Comparison of ENCODE assay signal across 16 cellular contexts in the genomic region with DNA sequence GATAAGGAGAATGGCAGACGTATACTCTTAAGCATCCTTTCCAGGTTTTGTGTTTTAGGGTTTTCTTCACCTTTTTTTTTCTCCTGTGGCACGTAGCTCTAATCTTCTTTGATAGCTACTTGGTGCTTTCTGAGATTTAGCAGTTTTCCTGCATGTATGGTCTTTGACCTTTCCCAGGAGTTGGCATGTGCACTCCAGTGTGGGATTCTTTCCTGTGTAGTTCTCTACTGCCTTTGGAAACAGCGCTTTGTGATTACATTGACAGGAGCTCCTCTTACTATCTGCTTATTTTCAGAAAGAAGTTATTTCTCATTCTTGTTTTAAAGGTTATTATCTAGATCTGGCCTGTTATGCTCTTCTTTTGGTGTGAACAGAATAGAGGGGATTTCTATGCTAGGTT.
DNase-seq lines count a peak whose midpoint lies in the region; ATAC-seq, FAIRE-seq and TF ChIP-seq lines count a peak whose summit lies in the region.
"Had no signal": no experiment of that assay in that cellular context is flagged by ENCODE, and none has a peak within 500 bp of the region (broad histone marks: within the 10 kb centered on the region; RNA-seq: fewer than 3 reads in every experiment).

No MANE protein-coding gene starts in this region.

- FAIRE-seq in HTR-8/SVneo (lab: Jason Lieb, UNC): no peak

- 42% methylated on average over 3 of the region's 3 CpGs for WGBS in right cardiac atrium
- WGBS in trophoblast cell (ENCODE audit: extremely low coverage, insufficient coverage, insufficient read length): no CpG with 5 or more reads among the region's 3 CpGs
- WGBS in testis, 2 donors: 67 to 69% methylated on average over 3 of the region's 3 CpGs

- peaks cover 36% of the 10 kb centered on the region for H3K4me1 ChIP-seq in left ventricle myocardium inferior
- H3K4me1 ChIP-seq in right cardiac atrium (ENCODE audit: control insufficient read depth, insufficient read depth, low read length): no peaks in the 10 kb centered on the region
- peaks cover 0 to 3% of the 10 kb centered on the region in 2 experiments for H3K4me1 ChIP-seq in trophoblast cell (ENCODE audit: control insufficient read depth in 1 of 2, insufficient read depth in 2 of 2, low read length in 2 of 2)
- no peaks in the 10 kb centered on the region for H3K4me1 ChIP-seq in testis
- H3K4me1 ChIP-seq: SJSA1 had no signal

- H3K9me3 ChIP-seq in left ventricle myocardium inferior (replicated peaks) (peaks cover 20% of the 10 kb centered on the region), right cardiac atrium (ENCODE audit: control insufficient read depth, low read length) (no peaks in the 10 kb centered on the region), trophoblast cell (ENCODE audit: insufficient read depth, low read depth, low read length) (peaks cover 2% of the 10 kb centered on the region), testis (no peaks in the 10 kb centered on the region)
- H3K9me3 ChIP-seq: MG63, SJSA1 had no signal

- H3K23ac ChIP-seq in trophoblast cell (ENCODE audit: low read length): no peak overlapping the region

- H3K4ac ChIP-seq in trophoblast cell (ENCODE audit: low read depth, low read length): no peak overlapping the region

- no peaks in the 10 kb centered on the region for H3K79me2 ChIP-seq in trophoblast cell (ENCODE audit: control insufficient read depth, insufficient read depth, low read length, poor library complexity)

- intact Hi-C loops in left ventricle myocardium inferior (cut with micrococcal nuclease) (no loop called here), right cardiac atrium (cut with DNase I) (no loop called here), left ventricle myocardium superior (cut with micrococcal nuclease) (no loop called here), testis (cut with DNase I; ENCODE audit: low total_unique reads) (no loop called here)

- no peak overlapping the region for H4K8ac ChIP-seq in trophoblast cell (ENCODE audit: low read depth, low read length)

- no peak overlapping the region for H2AK5ac ChIP-seq in trophoblast cell (ENCODE audit: low read length)

- H2BK12ac ChIP-seq in trophoblast cell (ENCODE audit: low read length): no peak overlapping the region

- H3K36me3 ChIP-seq in left ventricle myocardium inferior: no peaks in the 10 kb centered on the region
- no peaks in the 10 kb centered on the region for H3K36me3 ChIP-seq in trophoblast cell (ENCODE audit: control insufficient read depth in 1 of 2, insufficient read depth in 2 of 2, low read length in 2 of 2)
- H3K36me3 ChIP-seq in testis (ENCODE audit: low read depth, missing control alignments): no peaks in the 10 kb centered on the region
- H3K36me3 ChIP-seq: MG63, SJSA1 had no signal

- no peak for TF ChIP-seq POLR2A in testis (IDR thresholded peaks at IDR 0.05)

- TF ChIP-seq CTCF in left ventricle myocardium inferior (IDR thresholded peaks at IDR 0.05; ENCODE audit: borderline replicate concordance): no peak
- no peak for TF ChIP-seq CTCF in testis (IDR thresholded peaks at IDR 0.05)

- H3K4me2 ChIP-seq in trophoblast cell (ENCODE audit: low read length): no peak overlapping the region
- H3K4me2 ChIP-seq: GM23338 had no signal

- no peaks in the 10 kb centered on the region for H3K79me1 ChIP-seq in trophoblast cell (ENCODE audit: low read length)

- no peak overlapping the region for H3K14ac ChIP-seq in trophoblast cell (ENCODE audit: low read length)

- H3K27ac ChIP-seq in left ventricle myocardium inferior (replicated peaks): peak overlapping the region; percentile 1
- H3K27ac ChIP-seq in right cardiac atrium (ENCODE audit: low read length): no peak overlapping the region
- peak overlapping the region; percentile 17 for H3K27ac ChIP-seq in trophoblast cell (ENCODE audit: low read depth, low read length)
- H3K27ac ChIP-seq in testis: no peak overlapping the region
- H3K27ac ChIP-seq: SJSA1 had no signal

- no peak overlapping the region for H4K91ac ChIP-seq in trophoblast cell (ENCODE audit: low read depth, low read length)

- no peak overlapping the region for H3K4me3 ChIP-seq in left ventricle myocardium inferior
- H3K4me3 ChIP-seq in right cardiac atrium (ENCODE audit: low read length): no peak overlapping the region
- no peak overlapping the region for H3K4me3 ChIP-seq in trophoblast cell (ENCODE audit: low read depth, low read length)
- H3K4me3 ChIP-seq in testis: no peak overlapping the region
- H3K4me3 ChIP-seq: GM23338, MG63, SJSA1 had no signal

- no peak overlapping the region for H3K18ac ChIP-seq in trophoblast cell (ENCODE audit: low read length)

- H2BK5ac ChIP-seq in trophoblast cell (ENCODE audit: low read depth, low read length, poor library complexity): no peak overlapping the region

- no peak overlapping the region for H2BK120ac ChIP-seq in trophoblast cell (ENCODE audit: insufficient read depth, low read length, poor library complexity)

- no peak for DNase-seq in left ventricle myocardium inferior
- DNase-seq in right cardiac atrium: no peak
- DNase-seq in left ventricle myocardium superior: no peak
- no peak for DNase-seq in trophoblast cell
- DNase-seq in testis: no peak
- no peak for DNase-seq in HuH-7 (ENCODE audit: low spot score)
- no peak for DNase-seq in HTR-8/SVneo (ENCODE audit: insufficient read length, low spot score)
- DNase-seq: ACHN; CD4-positive, alpha-beta memory T cell; GF-D8; MG63; NCI-H187 treated with DMSO at 0.1 percent for 48 hours; OCI-M1; RPMI8226 had no signal

- H3K9ac ChIP-seq in trophoblast cell (ENCODE audit: low read length): no peak overlapping the region

- ATAC-seq in right cardiac atrium (no peak), left ventricle myocardium superior (peak; percentile 64)
- ATAC-seq: GM23338 had no signal

- H3K27me3 ChIP-seq in left ventricle myocardium inferior (ENCODE audit: low read depth) (no peaks in the 10 kb centered on the region), right cardiac atrium (ENCODE audit: control insufficient read depth, insufficient read depth) (no peaks in the 10 kb centered on the region), trophoblast cell (ENCODE audit: insufficient read depth, low read length) (no peaks in the 10 kb centered on the region), testis (no peaks in the 10 kb centered on the region)
- H3K27me3 ChIP-seq: MG63, SJSA1 had no signal

- H4K12ac ChIP-seq in trophoblast cell (ENCODE audit: low read depth, low read length): no peak overlapping the region

- H2AFZ ChIP-seq in trophoblast cell (ENCODE audit: insufficient read depth, low read length, poor library complexity): no peak overlapping the region
- H2AFZ ChIP-seq: GM23338 had no signal

Comparison
In these comparisons a context has a peak if more than half of its experiments do, and no peak if none do; other contexts are left out.
1. H3K27ac ChIP-seq: peak in left ventricle myocardium inferior (single experiment) and trophoblast cell (single experiment); none in right cardiac atrium (single experiment) and testis (0 of 2).